Comparison of ENCODE assay signal across 1 cellular context in the genomic region with DNA sequence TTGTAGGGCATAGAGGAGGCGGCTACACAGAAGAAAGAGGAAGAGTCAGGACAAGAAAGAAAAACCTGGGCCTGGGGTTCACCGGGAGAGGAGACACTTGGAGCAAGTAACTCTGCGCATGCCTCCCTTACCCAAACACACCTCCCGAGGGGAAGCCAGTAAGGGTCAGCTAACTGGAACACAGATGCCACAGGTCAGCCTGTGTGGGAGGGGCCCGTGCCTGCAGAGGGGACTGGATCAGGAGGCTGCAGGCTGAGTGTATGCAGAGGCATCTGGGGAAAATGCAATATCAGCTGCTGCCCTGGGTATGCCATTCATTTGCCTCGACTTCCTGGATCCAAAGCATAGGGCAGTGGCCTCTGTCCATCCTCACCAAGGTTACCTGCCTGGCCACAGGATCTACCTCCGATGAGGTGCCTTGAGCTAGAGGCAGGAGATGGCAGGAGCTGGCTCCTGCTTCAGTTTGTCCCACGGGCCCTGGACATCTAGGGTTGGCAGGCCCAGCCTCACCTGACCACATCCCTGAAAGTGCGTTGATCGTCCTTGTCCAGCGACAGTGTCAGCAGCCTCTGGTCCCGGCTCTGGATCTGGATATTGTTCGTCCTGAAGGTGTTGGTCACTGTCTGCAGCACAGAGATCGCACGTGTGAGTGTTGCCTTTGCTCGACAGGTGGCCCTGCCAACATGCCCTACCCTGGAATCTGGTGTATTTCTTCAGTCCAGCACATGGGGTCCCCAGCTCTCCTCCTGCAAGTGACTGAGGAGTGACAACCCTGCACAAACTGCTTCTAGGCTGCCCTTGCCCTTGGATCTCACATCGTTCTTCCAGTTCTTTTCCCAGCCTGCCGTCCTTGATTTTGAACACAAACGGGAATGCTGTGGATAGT.
TF ChIP-seq lines count a peak whose summit lies in the region.

No MANE protein-coding gene starts in this region.

TF ChIP-seq in IMR-90, 13 proteins besides CTCF, POLR2A, EP300 and RAD21:
- TF ChIP-seq BHLHE40 (IDR thresholded peaks at IDR 0.05; ENCODE audit: low read depth, low read length) (no peak), RCOR1 (IDR thresholded peaks at IDR 0.05; ENCODE audit: insufficient replicate concordance, low read length) (no peak), RFX5 (IDR thresholded peaks at IDR 0.05; ENCODE audit: low read depth, low read length) (no peak), CEBPB (IDR thresholded peaks at IDR 0.05; ENCODE audit: low read depth, low read length) (no peak), MXI1 (IDR thresholded peaks at IDR 0.05; ENCODE audit: borderline replicate concordance, low read depth, low read length) (no peak), SMC3 (IDR thresholded peaks at IDR 0.05; ENCODE audit: low read depth, low read length) (no peak), MAFK (IDR thresholded peaks at IDR 0.05; ENCODE audit: low read depth, low read length) (no peak), CHD1 (IDR thresholded peaks at IDR 0.05; ENCODE audit: low read depth, low read length) (no peak)
- TF ChIP-seq, protein P1, sequence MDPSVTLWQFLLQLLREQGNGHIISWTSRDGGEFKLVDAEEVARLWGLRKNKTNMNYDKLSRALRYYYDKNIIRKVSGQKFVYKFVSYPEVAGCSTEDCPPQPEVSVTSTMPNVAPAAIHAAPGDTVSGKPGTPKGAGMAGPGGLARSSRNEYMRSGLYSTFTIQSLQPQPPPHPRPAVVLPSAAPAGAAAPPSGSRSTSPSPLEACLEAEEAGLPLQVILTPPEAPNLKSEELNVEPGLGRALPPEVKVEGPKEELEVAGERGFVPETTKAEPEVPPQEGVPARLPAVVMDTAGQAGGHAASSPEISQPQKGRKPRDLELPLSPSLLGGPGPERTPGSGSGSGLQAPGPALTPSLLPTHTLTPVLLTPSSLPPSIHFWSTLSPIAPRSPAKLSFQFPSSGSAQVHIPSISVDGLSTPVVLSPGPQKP (IDR thresholded peaks at IDR 0.05; ENCODE audit: borderline replicate concordance, low read depth, low read length): no peak
- TF ChIP-seq, protein P2, sequence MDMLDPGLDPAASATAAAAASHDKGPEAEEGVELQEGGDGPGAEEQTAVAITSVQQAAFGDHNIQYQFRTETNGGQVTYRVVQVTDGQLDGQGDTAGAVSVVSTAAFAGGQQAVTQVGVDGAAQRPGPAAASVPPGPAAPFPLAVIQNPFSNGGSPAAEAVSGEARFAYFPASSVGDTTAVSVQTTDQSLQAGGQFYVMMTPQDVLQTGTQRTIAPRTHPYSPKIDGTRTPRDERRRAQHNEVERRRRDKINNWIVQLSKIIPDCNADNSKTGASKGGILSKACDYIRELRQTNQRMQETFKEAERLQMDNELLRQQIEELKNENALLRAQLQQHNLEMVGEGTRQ (IDR thresholded peaks at IDR 0.05; ENCODE audit: low read depth, low read length): no peak
